In the genomic region with DNA sequence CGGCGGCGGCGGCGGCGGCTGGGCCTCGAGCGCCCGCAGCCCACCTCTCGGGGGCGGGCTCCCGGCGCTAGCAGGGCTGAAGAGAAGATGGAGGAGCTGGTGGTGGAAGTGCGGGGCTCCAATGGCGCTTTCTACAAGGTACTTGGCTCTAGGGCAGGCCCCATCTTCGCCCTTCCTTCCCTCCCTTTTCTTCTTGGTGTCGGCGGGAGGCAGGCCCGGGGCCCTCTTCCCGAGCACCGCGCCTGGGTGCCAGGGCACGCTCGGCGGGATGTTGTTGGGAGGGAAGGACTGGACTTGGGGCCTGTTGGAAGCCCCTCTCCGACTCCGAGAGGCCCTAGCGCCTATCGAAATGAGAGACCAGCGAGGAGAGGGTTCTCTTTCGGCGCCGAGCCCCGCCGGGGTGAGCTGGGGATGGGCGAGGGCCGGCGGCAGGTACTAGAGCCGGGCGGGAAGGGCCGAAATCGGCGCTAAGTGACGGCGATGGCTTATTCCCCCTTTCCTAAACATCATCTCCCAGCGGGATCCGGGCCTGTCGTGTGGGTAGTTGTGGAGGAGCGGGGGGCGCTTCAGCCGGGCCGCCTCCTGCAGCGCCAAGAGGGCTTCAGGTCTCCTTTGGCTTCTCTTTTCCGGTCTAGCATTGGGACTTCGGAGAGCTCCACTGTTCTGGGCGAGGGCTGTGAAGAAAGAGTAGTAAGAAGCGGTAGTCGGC, we compare ENCODE assay signal across 8 cellular contexts. TPM values are rescaled to one million over a fixed set of nuclear protein-coding genes. Genes with fewer than 3 reads are reported as not detected.
DNase-seq lines count a peak whose midpoint lies in the region; ATAC-seq, FAIRE-seq and TF ChIP-seq lines count a peak whose summit lies in the region.

No MANE protein-coding gene starts in this region.

- H3K4me3 Mint-ChIP-seq in T-helper 1 cell treated with Interleukin-12 subunit alpha and Interleukin-12 subunit beta and Interleukin-4 antibody, amounts not matched to agents 30 μg/mL and 1 μg/mL, for 36 hours, result peak overlapping the region; percentile 87

- TF ChIP-seq CTCF in bronchial epithelial cell (IDR thresholded peaks at IDR 0.05; ENCODE audit: insufficient read depth, low read length, severe bottlenecking), result no peak

- H3K27me3 Mint-ChIP-seq in T-helper 1 cell treated with Interleukin-12 subunit alpha and Interleukin-12 subunit beta and Interleukin-4 antibody, amounts not matched to agents 30 μg/mL and 1 μg/mL, for 36 hours (ENCODE audit: low read depth), result no peaks in the 10 kb centered on the region

- ATAC-seq in GM21528 (IDR thresholded peaks at IDR 0.05; ENCODE audit: low FRiP score, unreplicated experiment), result peak; percentile 41

- no peaks in the 10 kb centered on the region for H3K27me3 ChIP-seq in bronchial epithelial cell (ENCODE audit: control insufficient read depth, insufficient read depth, low read length)

- no peaks in the 10 kb centered on the region for H3K36me3 Mint-ChIP-seq in T-helper 1 cell treated with Interleukin-12 subunit alpha and Interleukin-12 subunit beta and Interleukin-4 antibody, amounts not matched to agents 30 μg/mL and 1 μg/mL, for 36 hours (ENCODE audit: low read depth)

- H3K4me1 Mint-ChIP-seq in T-helper 1 cell treated with Interleukin-12 subunit alpha and Interleukin-12 subunit beta and Interleukin-4 antibody, amounts not matched to agents 30 μg/mL and 1 μg/mL, for 36 hours (ENCODE audit: low read depth), result peaks cover 24% of the 10 kb centered on the region

- no peaks in the 10 kb centered on the region for H3K9me3 Mint-ChIP-seq in T-helper 1 cell treated with Interleukin-12 subunit alpha and Interleukin-12 subunit beta and Interleukin-4 antibody, amounts not matched to agents 30 μg/mL and 1 μg/mL, for 36 hours

- H3K27ac Mint-ChIP-seq in T-helper 1 cell treated with Interleukin-12 subunit alpha and Interleukin-12 subunit beta and Interleukin-4 antibody, amounts not matched to agents 30 μg/mL and 1 μg/mL, for 36 hours, result peak overlapping the region; percentile 81

- peak overlapping the region; percentile 68 for H3K4me3 ChIP-seq in bronchial epithelial cell (ENCODE audit: low read depth, low read length)
- H3K4me3 ChIP-seq in skin epidermis, result peak overlapping the region; percentile 55 to 70 (median 65)

- no peak for FAIRE-seq in bronchial epithelial cell (lab: Jason Lieb, UNC)

- DNase-seq in GM03348 (ENCODE audit: low spot score) (peak; percentile 33), HuH-7.5 (ENCODE audit: low spot score) (peak; percentile 23), bronchial epithelial cell (ENCODE audit: low read depth) (peak; percentile 31), iPS-NIHi7 (ENCODE audit: extremely low spot score) (peak; percentile 31), NCI-H1048 (lab: John Stamatoyannopoulos, UW) (no peak)

- H3K36me3 ChIP-seq in bronchial epithelial cell (ENCODE audit: control insufficient read depth, insufficient read depth, low read length), result no peaks in the 10 kb centered on the region

- H3K27ac ChIP-seq in skin epidermis, result peak overlapping the region; percentile 63 to 91 (median 87)

RNA-seq across cellular contexts. Expression of gene FMR1, which starts 0.5 kb away (rescaled TPM):
- total RNA-seq in bronchial epithelial cell, result 22.9 and 39.7 TPM in 2 replicates
